In genomic region chr2:238370482-238371372, GRCh38 we compare ENCODE assay signal across 8 cellular contexts. TPM values are rescaled to one million over a fixed set of nuclear protein-coding genes. Genes with fewer than 3 reads are reported as not detected.
DNase-seq lines count a peak whose midpoint lies in the region; ATAC-seq, FAIRE-seq and TF ChIP-seq lines count a peak whose summit lies in the region.

No MANE protein-coding gene starts in this region.

- H3K4me3 ChIP-seq in fibroblast of mammary gland (ENCODE audit: control insufficient read depth, low read depth, low read length) (no peak overlapping the region), pancreas (no peak overlapping the region), vagina (no peak overlapping the region)

- no peaks in the 10 kb centered on the region for H3K36me3 ChIP-seq in pancreas
- no peaks in the 10 kb centered on the region for H3K36me3 ChIP-seq in vagina

- H3K4me1 ChIP-seq in pancreas (peaks cover 0 to 2% (median 0%) of the 10 kb centered on the region in 3 donors), vagina (no peaks in the 10 kb centered on the region)

- FAIRE-seq in pancreas (lab: Jason Lieb, UNC): no peak

- DNase-seq in Ammon's horn (ENCODE audit: low spot score) (peak; percentile 65), NCI-H774 (lab: John Stamatoyannopoulos, UW) (peak; percentile 39), fibroblast of mammary gland (ENCODE audit: low read depth) (peak; percentile 77), pancreas (peak in 4 of 6 donors; percentile 45 to 65 (median 46)), vagina (ENCODE audit: extremely low spot score in 2 of 2) (no peak)
- peak; percentile 60 for DNase-seq in activated CD8-positive, alpha-beta memory T cell treated with anti-CD3 and anti-CD28 coated beads, Interleukin-2, amount 50 U/mL, for 4 hours

- H3K9me3 ChIP-seq in pancreas: no peaks in the 10 kb centered on the region
- no peaks in the 10 kb centered on the region for H3K9me3 ChIP-seq in vagina

- H3K27ac ChIP-seq in pancreas (no peak overlapping the region), vagina (no peak overlapping the region)

- no peak for TF ChIP-seq POLR2A in vagina (IDR thresholded peaks at IDR 0.05)

- intact Hi-C loops in pancreas (cut with DNase I): loop anchor here in 1 of 3 donors (10.0 kb wide), 1 partner anchor 54 kb away; the partner anchor contains the start of gene ASB1
- intact Hi-C loops in vagina (cut with DNase I): no loop called here

- peak; percentile 95 for TF ChIP-seq CTCF in fibroblast of mammary gland (conservative IDR thresholded peaks at IDR 0.05; ENCODE audit: control insufficient read depth, insufficient read depth, low read depth, low read length)
- peak; percentile 28 to 58 (median 52) for TF ChIP-seq CTCF in pancreas (IDR thresholded peaks at IDR 0.05)
- peak; percentile 48 to 76 (median 76) for TF ChIP-seq CTCF in vagina (IDR thresholded peaks at IDR 0.05)

- H3K27me3 ChIP-seq in pancreas (no peaks in the 10 kb centered on the region), vagina (no peaks in the 10 kb centered on the region)

- ATAC-seq in GM21423 (IDR thresholded peaks at IDR 0.05; ENCODE audit: unreplicated experiment) (peak; percentile 46), pancreas (peak; percentile 80 to 99 (median 98)), HG03378 (IDR thresholded peaks at IDR 0.05; ENCODE audit: unreplicated experiment) (no peak)

- WGBS in pancreas, 2 donors: 41 to 42% methylated on average over 15 of the region's 15 CpGs

RNA-seq across cellular contexts. Expression of gene TRAF3IP1, which starts 50.4 kb away (rescaled TPM):
- total RNA-seq in pancreas (10 to 100 TPM in 1 of 6 donors, 1 to 10 TPM in 5; 4.9 to 10.3 (median 7.9) TPM), vagina (10.3 TPM)
- polyA plus RNA-seq in pancreas: 1 to 10 TPM; 4.7 to 7.0 TPM

RNA-seq across cellular contexts. Expression of gene ASB1, which starts 56.0 kb away (rescaled TPM):
- total RNA-seq in pancreas (10 to 100 TPM; 11.3 to 15.3 (median 12.9) TPM), vagina (16.7 TPM)
- 10 to 100 TPM; 14.6 to 25.1 TPM for polyA plus RNA-seq in pancreas

Comparison
In these comparisons a context has a peak if more than half of its experiments do, and no peak if none do; other contexts are left out.
1. DNase-seq: peak in Ammon's horn (single experiment), NCI-H774 (single experiment), activated CD8-positive, alpha-beta memory T cell treated with anti-CD3 and anti-CD28 coated beads, Interleukin-2, amount 50 U/mL, for 4 hours (single experiment), fibroblast of mammary gland (single experiment) and pancreas (4 of 6); none in vagina (0 of 2).
2. Peak in every context shown above with its lines, with median percentiles within 50 percentile points of each other: CTCF ChIP-seq.